ENCODE assay signal across 8 cellular contexts in genomic region chr15:77024273-77025065, GRCh38. TPM values are rescaled to one million over a fixed set of nuclear protein-coding genes. Genes with fewer than 3 reads are reported as not detected.
DNase-seq lines count a peak whose midpoint lies in the region; ATAC-seq and TF ChIP-seq lines count a peak whose summit lies in the region.

No MANE protein-coding gene starts in this region.

- no peak overlapping the region for H3K9ac ChIP-seq in endodermal cell (ENCODE audit: extremely low read depth, low read length, poor library complexity, severe bottlenecking)

- no peak overlapping the region for H3K27ac Mint-ChIP-seq in endodermal cell
- H3K27ac Mint-ChIP-seq in stimulated activated naive B cell treated with anti-CD40 and anti-IgM and Interleukin-4, amounts not matched to agents 10 μg/mL and 1 μg/mL and 100 μg/mL, for 72 hours = no peak overlapping the region

- no peaks in the 10 kb centered on the region for H3K9me3 Mint-ChIP-seq in endodermal cell
- no peaks in the 10 kb centered on the region for H3K9me3 Mint-ChIP-seq in stimulated activated naive B cell treated with anti-CD40 and anti-IgM and Interleukin-4, amounts not matched to agents 10 μg/mL and 1 μg/mL and 100 μg/mL, for 72 hours

- DNase-seq in AG08395 (ENCODE audit: low spot score) (peak; percentile 80), GM19238 (ENCODE audit: insufficient read length, low spot score) (peak; percentile 84), NCI-H748 (lab: John Stamatoyannopoulos, UW; ENCODE audit: unreplicated experiment) (peak; percentile 37), endodermal cell (peak; percentile 94), mucosa of gallbladder (ENCODE audit: low spot score) (peak; percentile 59)
- peak; percentile 91 for DNase-seq in activated CD8-positive, alpha-beta memory T cell treated with anti-CD3 and anti-CD28 coated beads, Interleukin-2, amount 50 U/mL, for 48 hours
- no peak for DNase-seq in stimulated activated naive B cell treated with anti-CD40 and anti-IgM and Interleukin-4, amounts not matched to agents 10 μg/mL and 1 μg/mL and 100 μg/mL, for 72 hours

- H3K4me1 Mint-ChIP-seq in endodermal cell = no peaks in the 10 kb centered on the region
- peaks cover 47 to 58% of the 10 kb centered on the region in 2 donors for H3K4me1 Mint-ChIP-seq in stimulated activated naive B cell treated with anti-CD40 and anti-IgM and Interleukin-4, amounts not matched to agents 10 μg/mL and 1 μg/mL and 100 μg/mL, for 72 hours

- H3K4me3 Mint-ChIP-seq in endodermal cell = no peak overlapping the region
- no peak overlapping the region for H3K4me3 Mint-ChIP-seq in stimulated activated naive B cell treated with anti-CD40 and anti-IgM and Interleukin-4, amounts not matched to agents 10 μg/mL and 1 μg/mL and 100 μg/mL, for 72 hours

- no peaks in the 10 kb centered on the region for H3K36me3 Mint-ChIP-seq in endodermal cell (ENCODE audit: low read depth)
- peaks cover 27 to 60% of the 10 kb centered on the region in 2 donors for H3K36me3 Mint-ChIP-seq in stimulated activated naive B cell treated with anti-CD40 and anti-IgM and Interleukin-4, amounts not matched to agents 10 μg/mL and 1 μg/mL and 100 μg/mL, for 72 hours

- H3K27ac ChIP-seq in endodermal cell (ENCODE audit: low read depth, low read length) = no peak overlapping the region

- peaks cover 25% of the 10 kb centered on the region for H3K27me3 Mint-ChIP-seq in endodermal cell (ENCODE audit: insufficient read depth)
- H3K27me3 Mint-ChIP-seq in stimulated activated naive B cell treated with anti-CD40 and anti-IgM and Interleukin-4, amounts not matched to agents 10 μg/mL and 1 μg/mL and 100 μg/mL, for 72 hours = no peaks in the 10 kb centered on the region

- ATAC-seq in stimulated activated naive B cell treated with anti-CD40 and anti-IgM and Interleukin-4, amounts not matched to agents 10 μg/mL and 1 μg/mL and 100 μg/mL, for 72 hours (replicated peaks) = peak; percentile 53 to 62
- ATAC-seq in HG02623 (IDR thresholded peaks at IDR 0.05; ENCODE audit: unreplicated experiment) = no peak

- H3K27me3 ChIP-seq in endodermal cell (ENCODE audit: control insufficient read depth, insufficient read depth, low read length, poor library complexity, severe bottlenecking) = no peaks in the 10 kb centered on the region

- 30 to 38% methylated on average over 7 to 17 of the region's 17 CpGs for WGBS in endodermal cell (ENCODE audit: insufficient coverage in 1 of 2, insufficient read length in 1 of 2), 2 experiments

- no peaks in the 10 kb centered on the region for H3K4me1 ChIP-seq in endodermal cell (ENCODE audit: control insufficient read depth, insufficient read depth, low read length)

- no peaks in the 10 kb centered on the region for H3K36me3 ChIP-seq in endodermal cell (ENCODE audit: control insufficient read depth, insufficient read depth, low read length)

- TF ChIP-seq CTCF in endodermal cell (conservative IDR thresholded peaks at IDR 0.05) = peak; percentile 97

- no peak overlapping the region for H3K4me3 ChIP-seq in endodermal cell (ENCODE audit: low read length)

- no peaks in the 10 kb centered on the region for H3K9me3 ChIP-seq in endodermal cell (ENCODE audit: control insufficient read depth, low read length)

RNA-seq across cellular contexts. Expression of gene PSTPIP1, which starts 29.5 kb away (rescaled TPM):
- total RNA-seq in endodermal cell (1 to 10 TPM in 1 of 2 donors, under 1 TPM in 1; 0.29 to 1.5 TPM), mucosa of gallbladder (16.3 TPM)
- 0.82 TPM for polyA plus RNA-seq in endodermal cell (2013, experiment 1 of 2)
- polyA plus RNA-seq in endodermal cell (2013, experiment 2 of 2) = 0.58 TPM

RNA-seq across cellular contexts. Expression of gene TSPAN3, which starts 46.4 kb away (rescaled TPM):
- total RNA-seq in endodermal cell (100 to 1,000 TPM; 188 to 211 TPM), mucosa of gallbladder (430 TPM)
- polyA plus RNA-seq in endodermal cell (2013, experiment 1 of 2) = 230 TPM
- 213 TPM for polyA plus RNA-seq in endodermal cell (2013, experiment 2 of 2)
